Comparison of ENCODE assay signal across 19 cellular contexts in genomic region chr6:5325173-5325572, GRCh38.
DNase-seq lines count a peak whose midpoint lies in the region; ATAC-seq and TF ChIP-seq lines count a peak whose summit lies in the region.
"Had no signal": no experiment of that assay in that cellular context is flagged by ENCODE, and none has a peak within 500 bp of the region (broad histone marks: within the 10 kb centered on the region; RNA-seq: fewer than 3 reads in every experiment).

No MANE protein-coding gene starts in this region.

- H3K4me1 Mint-ChIP-seq in endodermal cell = no peaks in the 10 kb centered on the region

- no peak overlapping the region for H3K4me3 Mint-ChIP-seq in endodermal cell

- no peak overlapping the region for H3K9ac ChIP-seq in endodermal cell (ENCODE audit: extremely low read depth, low read length, poor library complexity, severe bottlenecking)
- H3K9ac ChIP-seq: BLaER1 had no signal

- ATAC-seq in HG02885 (IDR thresholded peaks at IDR 0.05; ENCODE audit: poor library complexity, unreplicated experiment) (no peak), GM18873 (IDR thresholded peaks at IDR 0.05; ENCODE audit: low FRiP score, unreplicated experiment) (no peak), HG03135 (IDR thresholded peaks at IDR 0.05; ENCODE audit: unreplicated experiment) (no peak)
- ATAC-seq: sciatic nerve had no signal

- peak; percentile 35 for TF ChIP-seq CTCF in GM12865 (IDR thresholded peaks at IDR 0.05; ENCODE audit: insufficient read depth, low read depth, low read length, missing control alignments)
- no peak for TF ChIP-seq CTCF in endodermal cell (conservative IDR thresholded peaks at IDR 0.05)

- no peaks in the 10 kb centered on the region for H3K4me1 ChIP-seq in endodermal cell (ENCODE audit: control insufficient read depth, insufficient read depth, low read length)
- H3K4me1 ChIP-seq: BLaER1 had no signal

- peaks cover 60% of the 10 kb centered on the region for H3K9me3 Mint-ChIP-seq in endodermal cell

- no peak overlapping the region for H3K27ac ChIP-seq in endodermal cell (ENCODE audit: low read depth, low read length)
- H3K27ac ChIP-seq: BLaER1 had no signal

- H3K4me3 ChIP-seq in GM12865 (ENCODE audit: low read depth, low read length) (no peak overlapping the region), endodermal cell (ENCODE audit: low read length) (peak overlapping the region; percentile 59)
- no peak overlapping the region for H3K4me3 ChIP-seq in Jurkat, Clone E6-1 (ENCODE audit: low read length)
- H3K4me3 ChIP-seq: BLaER1, MG63 had no signal

- DNase-seq in GM12865 (ENCODE audit: low read depth) = peak; percentile 43
- peak; percentile 49 for DNase-seq in Jurkat, Clone E6-1 (ENCODE audit: low read depth, low spot score)
- DNase-seq in endodermal cell = no peak
- DNase-seq in middle frontal gyrus (ENCODE audit: extremely low spot score, low spot score) = peak; percentile 54
- DNase-seq: activated CD4-positive, CD25-positive, alpha-beta regulatory T cell; activated naive CD4-positive, alpha-beta T cell treated with Interleukin-2 at 50 U/mL for 16 hours; DMS153; effector memory CD4-positive, alpha-beta T cell; GOT3; MG63; NCI-H2171 treated with DMSO at 0.1 percent for 48 hours; SHP77; stimulated activated CD4-positive, alpha-beta T cell treated with anti-CD3 and anti-CD28 coated beads, Interleukin-4, amount 100 ng/mL, for 1 hour; stimulated activated CD8-positive, alpha-beta memory T cell treated with anti-CD3 and anti-CD28 coated beads, Interleukin-4, amount 100 ng/mL, for 48 hours had no signal

- peaks cover 46% of the 10 kb centered on the region for H3K9me3 ChIP-seq in endodermal cell (ENCODE audit: control insufficient read depth, low read length)
- H3K9me3 ChIP-seq: MG63 had no signal

- no peaks in the 10 kb centered on the region for H3K27me3 ChIP-seq in endodermal cell (ENCODE audit: control insufficient read depth, insufficient read depth, low read length, poor library complexity, severe bottlenecking)
- H3K27me3 ChIP-seq: BLaER1, MG63 had no signal

- H3K27ac Mint-ChIP-seq in endodermal cell = no peak overlapping the region

- peaks cover 2% of the 10 kb centered on the region for H3K27me3 Mint-ChIP-seq in endodermal cell (ENCODE audit: insufficient read depth)

- H3K36me3 Mint-ChIP-seq in endodermal cell (ENCODE audit: low read depth) = peaks cover 56% of the 10 kb centered on the region

- peaks cover 18% of the 10 kb centered on the region for H3K36me3 ChIP-seq in endodermal cell (ENCODE audit: control insufficient read depth, insufficient read depth, low read length)
- H3K36me3 ChIP-seq: MG63 had no signal

- WGBS in endodermal cell (ENCODE audit: insufficient coverage in 1 of 2, insufficient read length in 1 of 2), 2 experiments = 88 to 90% methylated on average over 3 of the region's 3 CpGs
